ENCODE assay signal across 1 cellular context in the genomic region with DNA sequence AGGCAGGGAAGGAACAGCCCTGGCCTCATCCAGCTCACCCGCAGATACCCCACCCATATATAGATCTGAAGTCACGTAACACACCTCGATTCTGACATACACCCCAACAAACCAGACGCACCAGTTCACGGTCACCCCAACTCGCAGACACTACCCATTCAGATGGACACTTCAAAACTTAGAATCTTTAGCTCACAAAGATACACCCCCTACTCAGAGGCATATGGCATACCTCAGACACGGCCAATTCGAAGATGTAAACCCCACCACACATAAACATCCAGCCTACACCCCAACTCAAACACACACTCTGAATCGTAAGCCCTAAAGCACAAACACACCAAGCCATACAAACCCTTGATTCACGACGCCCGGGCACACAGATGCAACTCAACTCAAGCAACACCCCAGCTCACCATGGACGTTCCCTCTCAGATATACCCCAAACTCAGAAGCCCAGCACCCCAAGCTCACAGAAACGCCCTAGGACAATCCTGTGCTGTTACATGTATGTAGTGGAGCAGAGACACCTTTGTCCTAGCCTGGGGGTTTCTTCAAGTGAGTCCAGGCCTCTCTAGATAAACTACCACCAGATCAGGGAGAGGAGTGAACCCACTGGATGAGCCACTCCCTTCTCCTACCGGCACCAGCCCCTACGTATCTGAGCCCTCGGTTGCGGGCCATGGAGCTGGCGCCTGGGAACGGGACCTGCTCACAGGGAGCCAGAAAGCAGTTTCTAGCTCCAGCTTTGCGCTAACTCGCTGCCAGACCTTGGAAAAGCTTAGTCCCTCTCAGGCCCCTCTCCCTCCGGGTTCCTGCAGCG.
TF ChIP-seq lines count a peak whose summit lies in the region.

No MANE protein-coding gene starts in this region.

TF ChIP-seq in K562, 482 proteins besides CTCF, POLR2A, EP300 and RAD21:
- TF ChIP-seq ZNF518B (CRISPR knock-in tag; IDR thresholded peaks at IDR 0.05) (no peak), ZNF408 (CRISPR knock-in tag; IDR thresholded peaks at IDR 0.05; ENCODE audit: low read depth) (no peak), TRIM24 (IDR thresholded peaks at IDR 0.05) (no peak), SP1 (CRISPR knock-in tag; IDR thresholded peaks at IDR 0.05) (no peak), GTF2E2 (tag; IDR thresholded peaks at IDR 0.05) (no peak), CBX3 (IDR thresholded peaks at IDR 0.05; ENCODE audit: borderline replicate concordance in 1 of 2, low read length in 2 of 2) (no peak), ZNF780A (CRISPR knock-in tag; IDR thresholded peaks at IDR 0.05) (no peak), ZNF639 (CRISPR knock-in tag; conservative IDR thresholded peaks at IDR 0.05 in 1 of 2, IDR thresholded peaks at IDR 0.05 in 1 of 2) (no peak), MYBL2 (IDR thresholded peaks at IDR 0.05; ENCODE audit: low read depth) (no peak), MYBL2 (CRISPR knock-in tag; IDR thresholded peaks at IDR 0.05; ENCODE audit: borderline replicate concordance) (no peak), ZNF384 (IDR thresholded peaks at IDR 0.05; ENCODE audit: low read depth, low read length) (no peak)
- TF ChIP-seq, protein P1, sequence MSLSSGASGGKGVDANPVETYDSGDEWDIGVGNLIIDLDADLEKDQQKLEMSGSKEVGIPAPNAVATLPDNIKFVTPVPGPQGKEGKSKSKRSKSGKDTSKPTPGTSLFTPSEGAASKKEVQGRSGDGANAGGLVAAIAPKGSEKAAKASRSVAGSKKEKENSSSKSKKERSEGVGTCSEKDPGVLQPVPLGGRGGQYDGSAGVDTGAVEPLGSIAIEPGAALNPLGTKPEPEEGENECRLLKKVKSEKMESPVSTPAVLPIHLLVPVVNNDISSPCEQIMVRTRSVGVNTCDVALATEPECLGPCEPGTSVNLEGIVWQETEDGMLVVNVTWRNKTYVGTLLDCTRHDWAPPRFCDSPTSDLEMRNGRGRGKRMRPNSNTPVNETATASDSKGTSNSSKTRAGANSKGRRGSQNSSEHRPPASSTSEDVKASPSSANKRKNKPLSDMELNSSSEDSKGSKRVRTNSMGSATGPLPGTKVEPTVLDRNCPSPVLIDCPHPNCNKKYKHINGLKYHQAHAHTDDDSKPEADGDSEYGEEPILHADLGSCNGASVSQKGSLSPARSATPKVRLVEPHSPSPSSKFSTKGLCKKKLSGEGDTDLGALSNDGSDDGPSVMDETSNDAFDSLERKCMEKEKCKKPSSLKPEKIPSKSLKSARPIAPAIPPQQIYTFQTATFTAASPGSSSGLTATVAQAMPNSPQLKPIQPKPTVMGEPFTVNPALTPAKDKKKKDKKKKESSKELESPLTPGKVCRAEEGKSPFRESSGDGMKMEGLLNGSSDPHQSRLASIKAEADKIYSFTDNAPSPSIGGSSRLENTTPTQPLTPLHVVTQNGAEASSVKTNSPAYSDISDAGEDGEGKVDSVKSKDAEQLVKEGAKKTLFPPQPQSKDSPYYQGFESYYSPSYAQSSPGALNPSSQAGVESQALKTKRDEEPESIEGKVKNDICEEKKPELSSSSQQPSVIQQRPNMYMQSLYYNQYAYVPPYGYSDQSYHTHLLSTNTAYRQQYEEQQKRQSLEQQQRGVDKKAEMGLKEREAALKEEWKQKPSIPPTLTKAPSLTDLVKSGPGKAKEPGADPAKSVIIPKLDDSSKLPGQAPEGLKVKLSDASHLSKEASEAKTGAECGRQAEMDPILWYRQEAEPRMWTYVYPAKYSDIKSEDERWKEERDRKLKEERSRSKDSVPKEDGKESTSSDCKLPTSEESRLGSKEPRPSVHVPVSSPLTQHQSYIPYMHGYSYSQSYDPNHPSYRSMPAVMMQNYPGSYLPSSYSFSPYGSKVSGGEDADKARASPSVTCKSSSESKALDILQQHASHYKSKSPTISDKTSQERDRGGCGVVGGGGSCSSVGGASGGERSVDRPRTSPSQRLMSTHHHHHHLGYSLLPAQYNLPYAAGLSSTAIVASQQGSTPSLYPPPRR (CRISPR knock-in tag; IDR thresholded peaks at IDR 0.05; ENCODE audit: borderline replicate concordance), result no peak
- TF ChIP-seq, protein P2, sequence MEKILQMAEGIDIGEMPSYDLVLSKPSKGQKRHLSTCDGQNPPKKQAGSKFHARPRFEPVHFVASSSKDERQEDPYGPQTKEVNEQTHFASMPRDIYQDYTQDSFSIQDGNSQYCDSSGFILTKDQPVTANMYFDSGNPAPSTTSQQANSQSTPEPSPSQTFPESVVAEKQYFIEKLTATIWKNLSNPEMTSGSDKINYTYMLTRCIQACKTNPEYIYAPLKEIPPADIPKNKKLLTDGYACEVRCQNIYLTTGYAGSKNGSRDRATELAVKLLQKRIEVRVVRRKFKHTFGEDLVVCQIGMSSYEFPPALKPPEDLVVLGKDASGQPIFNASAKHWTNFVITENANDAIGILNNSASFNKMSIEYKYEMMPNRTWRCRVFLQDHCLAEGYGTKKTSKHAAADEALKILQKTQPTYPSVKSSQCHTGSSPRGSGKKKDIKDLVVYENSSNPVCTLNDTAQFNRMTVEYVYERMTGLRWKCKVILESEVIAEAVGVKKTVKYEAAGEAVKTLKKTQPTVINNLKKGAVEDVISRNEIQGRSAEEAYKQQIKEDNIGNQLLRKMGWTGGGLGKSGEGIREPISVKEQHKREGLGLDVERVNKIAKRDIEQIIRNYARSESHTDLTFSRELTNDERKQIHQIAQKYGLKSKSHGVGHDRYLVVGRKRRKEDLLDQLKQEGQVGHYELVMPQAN (IDR thresholded peaks at IDR 0.05; ENCODE audit: borderline replicate concordance), result no peak
- TF ChIP-seq, protein P3, sequence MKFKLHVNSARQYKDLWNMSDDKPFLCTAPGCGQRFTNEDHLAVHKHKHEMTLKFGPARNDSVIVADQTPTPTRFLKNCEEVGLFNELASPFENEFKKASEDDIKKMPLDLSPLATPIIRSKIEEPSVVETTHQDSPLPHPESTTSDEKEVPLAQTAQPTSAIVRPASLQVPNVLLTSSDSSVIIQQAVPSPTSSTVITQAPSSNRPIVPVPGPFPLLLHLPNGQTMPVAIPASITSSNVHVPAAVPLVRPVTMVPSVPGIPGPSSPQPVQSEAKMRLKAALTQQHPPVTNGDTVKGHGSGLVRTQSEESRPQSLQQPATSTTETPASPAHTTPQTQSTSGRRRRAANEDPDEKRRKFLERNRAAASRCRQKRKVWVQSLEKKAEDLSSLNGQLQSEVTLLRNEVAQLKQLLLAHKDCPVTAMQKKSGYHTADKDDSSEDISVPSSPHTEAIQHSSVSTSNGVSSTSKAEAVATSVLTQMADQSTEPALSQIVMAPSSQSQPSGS (CRISPR knock-in tag; IDR thresholded peaks at IDR 0.05), result no peak
- TF ChIP-seq, protein P4, sequence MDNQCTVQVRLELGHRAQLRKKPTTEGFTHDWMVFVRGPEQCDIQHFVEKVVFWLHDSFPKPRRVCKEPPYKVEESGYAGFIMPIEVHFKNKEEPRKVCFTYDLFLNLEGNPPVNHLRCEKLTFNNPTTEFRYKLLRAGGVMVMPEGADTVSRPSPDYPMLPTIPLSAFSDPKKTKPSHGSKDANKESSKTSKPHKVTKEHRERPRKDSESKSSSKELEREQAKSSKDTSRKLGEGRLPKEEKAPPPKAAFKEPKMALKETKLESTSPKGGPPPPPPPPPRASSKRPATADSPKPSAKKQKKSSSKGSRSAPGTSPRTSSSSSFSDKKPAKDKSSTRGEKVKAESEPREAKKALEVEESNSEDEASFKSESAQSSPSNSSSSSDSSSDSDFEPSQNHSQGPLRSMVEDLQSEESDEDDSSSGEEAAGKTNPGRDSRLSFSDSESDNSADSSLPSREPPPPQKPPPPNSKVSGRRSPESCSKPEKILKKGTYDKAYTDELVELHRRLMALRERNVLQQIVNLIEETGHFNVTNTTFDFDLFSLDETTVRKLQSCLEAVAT (IDR thresholded peaks at IDR 0.05), result no peak
